Comparison of ENCODE assay signal across 15 cellular contexts in genomic region chr4:7679431-7679830, GRCh38.
"Had no signal": no experiment of that assay in that cellular context is flagged by ENCODE, and none has a peak within 500 bp of the region (broad histone marks: within the 10 kb centered on the region; RNA-seq: fewer than 3 reads in every experiment).

No MANE protein-coding gene starts in this region.

- H3K4me1 Mint-ChIP-seq: activated CD4-positive, alpha-beta T cell treated with anti-CD3 and anti-CD28 coated beads, Interleukin-2, amount 10 ng/mL, durations not matched to agents 7 days and 5 days had no signal

- H3K9me3 Mint-ChIP-seq: activated CD4-positive, alpha-beta T cell treated with anti-CD3 and anti-CD28 coated beads, Interleukin-2, amount 10 ng/mL, durations not matched to agents 7 days and 5 days; natural killer cell treated with Interleukin-12 subunit alpha and Interleukin-12 subunit beta and Interleukin-15 and Interleukin-18, amount 100 ng/mL, for 72 hours had no signal

- DNase-seq: activated CD4-positive, alpha-beta T cell treated with anti-CD3 and anti-CD28 coated beads, Interleukin-2, amount 10 ng/mL, durations not matched to agents 7 days and 5 days; activated CD8-positive, alpha-beta T cell treated with anti-CD3 and anti-CD28 coated beads, Interleukin-2, amount 10 ng/mL, durations not matched to agents 7 days and 5 days; activated naive CD4-positive, alpha-beta T cell treated with anti-CD3 and anti-CD28 coated beads for 36 hours; activated T-cell treated with anti-CD3 and anti-CD28 coated beads, Interleukin-2, amount 50 U/mL, for 4 hours; body of pancreas; caudate nucleus; nucleus accumbens; stimulated activated CD4-positive, alpha-beta T cell treated with anti-CD3 and anti-CD28 coated beads, Interleukin-1b, Interleukin-23, amount 100 ng/mL, for 48 hours; stimulated activated CD8-positive, alpha-beta memory T cell treated with anti-CD3 and anti-CD28 coated beads, Interleukin-4, amount 100 ng/mL, for 48 hours; stimulated activated naive CD4-positive, alpha-beta T cell; T-helper 9 cell; thyroid gland had no signal

- H3K27me3 Mint-ChIP-seq: activated CD4-positive, alpha-beta T cell treated with anti-CD3 and anti-CD28 coated beads, Interleukin-2, amount 10 ng/mL, durations not matched to agents 7 days and 5 days; natural killer cell treated with Interleukin-12 subunit alpha and Interleukin-12 subunit beta and Interleukin-15 and Interleukin-18, amount 100 ng/mL, for 72 hours had no signal

- H3K27ac Mint-ChIP-seq: activated CD4-positive, alpha-beta T cell treated with anti-CD3 and anti-CD28 coated beads, Interleukin-2, amount 10 ng/mL, durations not matched to agents 7 days and 5 days; activated CD8-positive, alpha-beta T cell treated with anti-CD3 and anti-CD28 coated beads, Interleukin-2, amount 10 ng/mL, durations not matched to agents 7 days and 5 days; activated naive CD4-positive, alpha-beta T cell treated with anti-CD3 and anti-CD28 coated beads for 36 hours; mesothelial cell of epicardium; natural killer cell treated with Interleukin-12 subunit alpha and Interleukin-12 subunit beta and Interleukin-15 and Interleukin-18, amount 100 ng/mL, for 72 hours had no signal

- H3K36me3 Mint-ChIP-seq: natural killer cell treated with Interleukin-12 subunit alpha and Interleukin-12 subunit beta and Interleukin-15 and Interleukin-18, amount 100 ng/mL, for 72 hours had no signal

- ATAC-seq: activated CD4-positive, CD25-positive, alpha-beta regulatory T cell treated with anti-CD3 and anti-CD28 coated beads, Interleukin-2, amount 50 U/mL, for 24 hours; activated CD8-positive, alpha-beta T cell treated with anti-CD3 and anti-CD28 coated beads, Interleukin-2, amount 10 ng/mL, durations not matched to agents 7 days and 5 days; activated T-cell treated with anti-CD3 and anti-CD28 coated beads, Interleukin-2, amount 50 U/mL, for 4 hours; body of pancreas; natural killer cell treated with Interleukin-12 subunit alpha and Interleukin-12 subunit beta and Interleukin-15 and Interleukin-18, amount 100 ng/mL, for 72 hours had no signal

- H3K4me3 Mint-ChIP-seq: activated CD4-positive, alpha-beta T cell treated with anti-CD3 and anti-CD28 coated beads, Interleukin-2, amount 10 ng/mL, durations not matched to agents 7 days and 5 days; activated CD8-positive, alpha-beta T cell treated with anti-CD3 and anti-CD28 coated beads, Interleukin-2, amount 10 ng/mL, durations not matched to agents 7 days and 5 days; activated naive CD4-positive, alpha-beta T cell treated with anti-CD3 and anti-CD28 coated beads for 36 hours; activated T-cell treated with anti-CD3 and anti-CD28 coated beads, Interleukin-2, amount 50 U/mL, for 4 hours; mesothelial cell of epicardium; natural killer cell treated with Interleukin-12 subunit alpha and Interleukin-12 subunit beta and Interleukin-15 and Interleukin-18, amount 100 ng/mL, for 72 hours had no signal
